Comparison of ENCODE assay signal across 26 cellular contexts in the genomic region with DNA sequence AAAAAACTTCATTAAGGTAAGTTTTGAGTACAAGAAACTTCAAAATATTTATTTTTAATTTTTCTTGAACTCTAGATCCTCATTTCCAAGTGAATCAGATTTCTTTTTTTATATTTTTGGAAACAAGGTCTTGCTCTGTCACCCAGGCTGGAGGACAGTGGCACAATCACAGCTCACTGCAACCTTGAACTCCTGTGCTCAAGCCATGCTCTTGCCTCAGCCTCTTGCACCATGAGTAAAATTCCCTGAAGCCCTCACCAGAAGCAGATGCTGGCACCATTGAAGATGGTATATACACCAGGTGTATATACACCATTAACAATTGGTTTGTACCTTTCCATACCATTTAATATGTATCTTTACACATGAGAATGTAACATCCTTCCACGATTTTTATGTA. TPM values are rescaled to one million over a fixed set of nuclear protein-coding genes. Genes with fewer than 3 reads are reported as not detected.
"Had no signal": no experiment of that assay in that cellular context is flagged by ENCODE, and none has a peak within 500 bp of the region (broad histone marks: within the 10 kb centered on the region; RNA-seq: fewer than 3 reads in every experiment).

No MANE protein-coding gene starts in this region.

- H3K36me3 ChIP-seq: colonic mucosa, esophagus muscularis mucosa, esophagus squamous epithelium, gastrocnemius medialis, gastroesophageal sphincter, heart left ventricle, heart right ventricle had no signal

- H3K27ac Mint-ChIP-seq: dendritic cell treated with granulocyte-macrophage colony-stimulating factor and Interleukin-4, amounts not matched to agents 40 ng/mL and 50 ng/mL, for 4 days; effector memory CD8-positive, alpha-beta T cell; endodermal cell had no signal

- H3K4me1 ChIP-seq: colonic mucosa, esophagus muscularis mucosa, esophagus squamous epithelium, foreskin keratinocyte, gastrocnemius medialis, heart left ventricle, heart right ventricle had no signal

- H3K27me3 ChIP-seq: colonic mucosa, esophagus muscularis mucosa, foreskin keratinocyte, gastrocnemius medialis, gastroesophageal sphincter, hepatocyte had no signal

- H3K9me3 ChIP-seq: colonic mucosa, esophagus muscularis mucosa, esophagus squamous epithelium, gastrocnemius medialis, gastroesophageal sphincter, heart right ventricle had no signal

- H3K4me3 Mint-ChIP-seq: dendritic cell treated with granulocyte-macrophage colony-stimulating factor and Interleukin-4, amounts not matched to agents 40 ng/mL and 50 ng/mL, for 4 days; effector memory CD8-positive, alpha-beta T cell; endodermal cell had no signal

- H3K9me3 Mint-ChIP-seq: dendritic cell treated with granulocyte-macrophage colony-stimulating factor and Interleukin-4, amounts not matched to agents 40 ng/mL and 50 ng/mL, for 4 days; effector memory CD8-positive, alpha-beta T cell; endodermal cell had no signal

- H3K27ac ChIP-seq: colonic mucosa, coronary artery, dorsolateral prefrontal cortex, epithelial cell of prostate, esophagus muscularis mucosa, esophagus squamous epithelium, foreskin keratinocyte, gastrocnemius medialis, gastroesophageal sphincter, heart left ventricle, heart right ventricle, hepatocyte had no signal

- ATAC-seq: effector memory CD8-positive, alpha-beta T cell; esophagus mucosa; foreskin keratinocyte; gastrocnemius medialis; gastroesophageal sphincter; heart left ventricle; heart right ventricle had no signal

- DNase-seq: colonic mucosa; cortex of kidney; dermis blood vessel endothelial cell; dorsolateral prefrontal cortex; effector CD4-positive, alpha-beta T cell; effector CD8-positive, alpha-beta T cell; effector memory CD4-positive, alpha-beta T cell; effector memory CD8-positive, alpha-beta T cell; endodermal cell; erythroblast; esophagus squamous epithelium; foreskin fibroblast; foreskin keratinocyte; foreskin melanocyte; gastrocnemius medialis; glutamatergic neuron; head of caudate nucleus; heart left ventricle; heart right ventricle had no signal

- H3K27me3 Mint-ChIP-seq: dendritic cell treated with granulocyte-macrophage colony-stimulating factor and Interleukin-4, amounts not matched to agents 40 ng/mL and 50 ng/mL, for 4 days; effector memory CD8-positive, alpha-beta T cell had no signal

- H3K4me3 ChIP-seq: colonic mucosa, coronary artery, dorsolateral prefrontal cortex, esophagus muscularis mucosa, esophagus squamous epithelium, gastrocnemius medialis, gastroesophageal sphincter, heart left ventricle, heart right ventricle, hepatocyte had no signal

RNA-seq across cellular contexts. Expression of a gene that starts 45.1 kb away (rescaled TPM):
- total RNA-seq: gastrocnemius medialis had no signal
- polyA plus RNA-seq: heart left ventricle, heart right ventricle had no signal
